In genomic region chr6:108684809-108685329, GRCh38 we compare ENCODE assay signal across 14 cellular contexts.
A peak's percentile ranks its signal among the peaks of the same experiment; 100 is the strongest.
DNase-seq lines count a peak whose midpoint lies in the region; ATAC-seq, FAIRE-seq and TF ChIP-seq lines count a peak whose summit lies in the region.
"Had no signal": no experiment of that assay in that cellular context is flagged by ENCODE, and none has a peak within 500 bp of the region (broad histone marks: within the 10 kb centered on the region; RNA-seq: fewer than 3 reads in every experiment).

No MANE protein-coding gene starts in this region.

- peaks cover 25 to 35% of the 10 kb centered on the region in 2 donors for H3K4me1 Mint-ChIP-seq in natural killer cell treated with Interleukin-12 subunit alpha and Interleukin-12 subunit beta and Interleukin-15 and Interleukin-18, amount 100 ng/mL, for 72 hours (ENCODE audit: low read depth in 2 of 2)
- peaks cover 6% of the 10 kb centered on the region for H3K4me1 Mint-ChIP-seq in activated CD4-positive, alpha-beta memory T cell treated with anti-CD3 and anti-CD28 coated beads for 36 hours (ENCODE audit: low read depth)

- CTCF ChIA-PET in GM12878 (lab: Yijun Ruan, JAX), result no interaction called here
- CTCF ChIA-PET in activated CD4-positive, alpha-beta memory T cell treated with anti-CD3 and anti-CD28 coated beads for 36 hours (lab: Charles Lee), result no interaction called here

- H3K9me3 ChIP-seq in GM12878 (replicated peaks; ENCODE audit: control insufficient read depth, insufficient read depth, low read length), result no peaks in the 10 kb centered on the region
- H3K9me3 ChIP-seq: thyroid gland had no signal

- BruUV-seq in GM12878 (replicated peaks; lab: Mats Ljungman, UMichigan), result no TSS peak

- H3K27me3 ChIP-seq in GM12878 (replicated peaks in 1 of 2; ENCODE audit: control insufficient read depth in 2 of 2, insufficient read depth in 2 of 2, low read length in 1 of 2), result no peaks in the 10 kb centered on the region
- H3K27me3 ChIP-seq: thyroid gland had no signal

- WGBS in GM12878 (ENCODE audit: insufficient coverage, insufficient replicate concordance, low lambda C conversion rate, missing lambda C conversion rate), result 67% methylated on average over 8 of the region's 8 CpGs

- 0 out of 2 replicates have a peak overlapping the region, but pooled peaks have one; percentile 8 for H3K4me3 ChIP-seq in LNCaP clone FGC (ENCODE audit: low read depth, low read length)
- H3K4me3 ChIP-seq in GM12878, result no peak overlapping the region
- H3K4me3 ChIP-seq: thyroid gland had no signal

- H3K4me3 Mint-ChIP-seq in natural killer cell treated with Interleukin-12 subunit alpha and Interleukin-12 subunit beta and Interleukin-15 and Interleukin-18, amount 100 ng/mL, for 72 hours, result no peak overlapping the region
- H3K4me3 Mint-ChIP-seq in activated CD4-positive, alpha-beta memory T cell treated with anti-CD3 and anti-CD28 coated beads for 36 hours, result no peak overlapping the region
- H3K4me3 Mint-ChIP-seq: activated naive CD4-positive, alpha-beta T cell treated with anti-CD3 and anti-CD28 coated beads, Interleukin-2, amount 10 ng/mL, durations not matched to agents 7 days and 5 days had no signal

- peak overlapping the region in 1 of 2 donors; percentile 74 for H3K27ac Mint-ChIP-seq in natural killer cell treated with Interleukin-12 subunit alpha and Interleukin-12 subunit beta and Interleukin-15 and Interleukin-18, amount 100 ng/mL, for 72 hours
- H3K27ac Mint-ChIP-seq in activated CD4-positive, alpha-beta memory T cell treated with anti-CD3 and anti-CD28 coated beads for 36 hours, result no peak overlapping the region
- H3K27ac Mint-ChIP-seq: activated naive CD4-positive, alpha-beta T cell treated with anti-CD3 and anti-CD28 coated beads, Interleukin-2, amount 10 ng/mL, durations not matched to agents 7 days and 5 days had no signal

- POLR2A ChIA-PET in GM12878 (lab: Charles Lee), result no interaction called here
- POLR2A ChIA-PET in activated CD4-positive, alpha-beta memory T cell treated with anti-CD3 and anti-CD28 coated beads for 36 hours (lab: Charles Lee), result no interaction called here

- no peak for TF ChIP-seq EP300 in GM12878 (IDR thresholded peaks at IDR 0.05; ENCODE audit: borderline replicate concordance in 1 of 2, control insufficient read depth in 1 of 2, low read depth in 2 of 2, low read length in 2 of 2)

- DNase-seq in Caki2 (ENCODE audit: low read depth), result peak; percentile 83
- peak; percentile 91 for DNase-seq in LNCaP clone FGC (ENCODE audit: low read depth)
- DNase-seq in GM12878 (ENCODE audit: low read depth, low spot score), result no peak
- DNase-seq in natural killer cell treated with Interleukin-12 subunit alpha and Interleukin-12 subunit beta and Interleukin-15 and Interleukin-18, amount 100 ng/mL, for 72 hours (ENCODE audit: low spot score), result no peak
- no peak for DNase-seq in activated gamma-delta T cell (lab: John Stamatoyannopoulos, UW)
- DNase-seq in substantia nigra (lab: John Stamatoyannopoulos, UW), result no peak
- DNase-seq in activated CD4-positive, alpha-beta memory T cell treated with anti-CD3 and anti-CD28 coated beads for 36 hours, result no peak
- no peak for DNase-seq in AG08395 (ENCODE audit: low spot score)
- DNase-seq: activated naive CD4-positive, alpha-beta T cell treated with anti-CD3 and anti-CD28 coated beads, Interleukin-2, amount 10 ng/mL, durations not matched to agents 7 days and 5 days; H7; NCI-H510A treated with DMSO at 0.1 percent for 48 hours; stimulated activated CD4-positive, alpha-beta T cell treated with anti-CD3 and anti-CD28 coated beads, Interleukin-15, amount 100 ng/mL, for 24 hours; thyroid gland had no signal

- no peak overlapping the region for H3K9ac ChIP-seq in GM12878 (ENCODE audit: control insufficient read depth, insufficient read depth, low read length)

- TF ChIP-seq RAD21 in GM12878 (IDR thresholded peaks at IDR 0.05; ENCODE audit: insufficient read depth, low read depth, low read length), result no peak

- no peaks in the 10 kb centered on the region for H3K9me3 Mint-ChIP-seq in natural killer cell treated with Interleukin-12 subunit alpha and Interleukin-12 subunit beta and Interleukin-15 and Interleukin-18, amount 100 ng/mL, for 72 hours
- H3K9me3 Mint-ChIP-seq in activated CD4-positive, alpha-beta memory T cell treated with anti-CD3 and anti-CD28 coated beads for 36 hours, result no peaks in the 10 kb centered on the region
- H3K9me3 Mint-ChIP-seq: activated naive CD4-positive, alpha-beta T cell treated with anti-CD3 and anti-CD28 coated beads, Interleukin-2, amount 10 ng/mL, durations not matched to agents 7 days and 5 days had no signal

- no peaks in the 10 kb centered on the region; a peak in 2 of 4 replicates for H3K36me3 ChIP-seq in GM12878 (ENCODE audit: control insufficient read depth in 2 of 2, insufficient read depth in 2 of 2, low read length in 1 of 2)
- H3K36me3 ChIP-seq: thyroid gland had no signal

- TF ChIP-seq CTCF in LNCaP clone FGC (IDR thresholded peaks at IDR 0.05; ENCODE audit: control insufficient read depth, extremely low read depth, insufficient read depth) (no peak), GM12878 (IDR thresholded peaks at IDR 0.05 in 2 of 3, conservative IDR thresholded peaks at IDR 0.05 in 1 of 3; ENCODE audit: control insufficient read depth in 2 of 3, extremely low read depth in 1 of 3, insufficient read depth in 1 of 3, low read depth in 3 of 3, low read length in 3 of 3) (no peak)

- H3K27ac ChIP-seq in GM12878 (ENCODE audit: control insufficient read depth, insufficient read depth), result no peak overlapping the region
- no peak overlapping the region for H3K27ac ChIP-seq in substantia nigra (ENCODE audit: low read depth, low read length, poor library complexity, severe bottlenecking)
- H3K27ac ChIP-seq: thyroid gland had no signal

- no peak for FAIRE-seq in GM12878 (lab: Jason Lieb, UNC)
- FAIRE-seq: TTC549 had no signal

- peaks cover 6% of the 10 kb centered on the region for H3K4me1 ChIP-seq in GM12878 (ENCODE audit: control insufficient read depth, insufficient read depth, low read length)

- SMC1A ChIA-PET in GM12878 (lab: Charles Lee; ENCODE audit: uncharacterized antibody, unreplicated experiment), result no interaction called here

- intact Hi-C loops in GM12878 (cut with micrococcal nuclease; ENCODE audit: unreplicated experiment), result no loop called here
- intact Hi-C loops in activated CD4-positive, alpha-beta memory T cell treated with anti-CD3 and anti-CD28 coated beads for 36 hours (cut with micrococcal nuclease), result no loop called here

- no peaks in the 10 kb centered on the region for H4K20me1 ChIP-seq in GM12878 (ENCODE audit: control insufficient read depth, insufficient read depth)

- RAD21 ChIA-PET in GM12878 (lab: Charles Lee; ENCODE audit: unreplicated experiment), result interaction anchor here (0.5 kb wide), 1 partner anchor 77 kb away, joined by 3 read pairs; no protein-coding TSS in a partner anchor

- H2AFZ ChIP-seq in GM12878 (ENCODE audit: control insufficient read depth, low read depth, low read length), result no peak overlapping the region

- in situ Hi-C loops in Caki2 (cut with HindIII; ENCODE audit: low pct_unique_long_range_greater_than_20kb, low sequenced_read_pairs) (no loop called here), GM12878 (cut with MboI) (no loop called here)

- ATAC-seq in GM12878, result peak; percentile 55
- peak; percentile 40 to 59 for ATAC-seq in natural killer cell treated with Interleukin-12 subunit alpha and Interleukin-12 subunit beta and Interleukin-15 and Interleukin-18, amount 100 ng/mL, for 72 hours

- H3K27me3 Mint-ChIP-seq in natural killer cell treated with Interleukin-12 subunit alpha and Interleukin-12 subunit beta and Interleukin-15 and Interleukin-18, amount 100 ng/mL, for 72 hours, result no peaks in the 10 kb centered on the region
- no peaks in the 10 kb centered on the region for H3K27me3 Mint-ChIP-seq in activated CD4-positive, alpha-beta memory T cell treated with anti-CD3 and anti-CD28 coated beads for 36 hours
- H3K27me3 Mint-ChIP-seq: activated naive CD4-positive, alpha-beta T cell treated with anti-CD3 and anti-CD28 coated beads, Interleukin-2, amount 10 ng/mL, durations not matched to agents 7 days and 5 days had no signal

- no peaks in the 10 kb centered on the region for H3K79me2 ChIP-seq in GM12878 (ENCODE audit: control insufficient read depth, insufficient read depth, low read length)

- TF ChIP-seq POLR2A in GM12878 (IDR thresholded peaks at IDR 0.05; ENCODE audit: low read depth, low read length), result no peak

- H3K36me3 Mint-ChIP-seq in natural killer cell treated with Interleukin-12 subunit alpha and Interleukin-12 subunit beta and Interleukin-15 and Interleukin-18, amount 100 ng/mL, for 72 hours, result peaks cover 6% of the 10 kb centered on the region
- H3K36me3 Mint-ChIP-seq in activated CD4-positive, alpha-beta memory T cell treated with anti-CD3 and anti-CD28 coated beads for 36 hours, result peaks cover 9% of the 10 kb centered on the region

- no peak overlapping the region for H3K4me2 ChIP-seq in GM12878 (ENCODE audit: control insufficient read depth, insufficient read depth)

TF ChIP-seq in GM12878, 131 proteins besides CTCF, POLR2A, EP300 and RAD21 (continues in another document):
- TF ChIP-seq RUNX3 (IDR thresholded peaks at IDR 0.05; ENCODE audit: low read length), result 0 out of 2 replicates have a peak, but pooled peaks have one; percentile 27
- TF ChIP-seq, protein P1, sequence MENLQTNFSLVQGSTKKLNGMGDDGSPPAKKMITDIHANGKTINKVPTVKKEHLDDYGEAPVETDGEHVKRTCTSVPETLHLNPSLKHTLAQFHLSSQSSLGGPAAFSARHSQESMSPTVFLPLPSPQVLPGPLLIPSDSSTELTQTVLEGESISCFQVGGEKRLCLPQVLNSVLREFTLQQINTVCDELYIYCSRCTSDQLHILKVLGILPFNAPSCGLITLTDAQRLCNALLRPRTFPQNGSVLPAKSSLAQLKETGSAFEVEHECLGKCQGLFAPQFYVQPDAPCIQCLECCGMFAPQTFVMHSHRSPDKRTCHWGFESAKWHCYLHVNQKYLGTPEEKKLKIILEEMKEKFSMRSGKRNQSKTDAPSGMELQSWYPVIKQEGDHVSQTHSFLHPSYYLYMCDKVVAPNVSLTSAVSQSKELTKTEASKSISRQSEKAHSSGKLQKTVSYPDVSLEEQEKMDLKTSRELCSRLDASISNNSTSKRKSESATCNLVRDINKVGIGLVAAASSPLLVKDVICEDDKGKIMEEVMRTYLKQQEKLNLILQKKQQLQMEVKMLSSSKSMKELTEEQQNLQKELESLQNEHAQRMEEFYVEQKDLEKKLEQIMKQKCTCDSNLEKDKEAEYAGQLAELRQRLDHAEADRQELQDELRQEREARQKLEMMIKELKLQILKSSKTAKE (IDR thresholded peaks at IDR 0.05; ENCODE audit: low read depth, poor library complexity, severe bottlenecking), result peak; percentile 64
- TF ChIP-seq, protein P2, sequence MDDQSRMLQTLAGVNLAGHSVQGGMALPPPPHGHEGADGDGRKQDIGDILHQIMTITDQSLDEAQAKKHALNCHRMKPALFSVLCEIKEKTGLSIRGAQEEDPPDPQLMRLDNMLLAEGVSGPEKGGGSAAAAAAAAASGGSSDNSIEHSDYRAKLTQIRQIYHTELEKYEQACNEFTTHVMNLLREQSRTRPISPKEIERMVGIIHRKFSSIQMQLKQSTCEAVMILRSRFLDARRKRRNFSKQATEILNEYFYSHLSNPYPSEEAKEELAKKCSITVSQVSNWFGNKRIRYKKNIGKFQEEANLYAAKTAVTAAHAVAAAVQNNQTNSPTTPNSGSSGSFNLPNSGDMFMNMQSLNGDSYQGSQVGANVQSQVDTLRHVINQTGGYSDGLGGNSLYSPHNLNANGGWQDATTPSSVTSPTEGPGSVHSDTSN (IDR thresholded peaks at IDR 0.05; ENCODE audit: insufficient replicate concordance, low read depth, low read length), result peak; percentile 58

Comparison
In these comparisons a context has a peak if more than half of its experiments do, and no peak if none do; other contexts are left out.
1. DNase-seq: peak in Caki2 (single experiment) and LNCaP clone FGC (single experiment); none in GM12878 (single experiment), natural killer cell treated with Interleukin-12 subunit alpha and Interleukin-12 subunit beta and Interleukin-15 and Interleukin-18, amount 100 ng/mL, for 72 hours (single experiment), activated gamma-delta T cell (single experiment), substantia nigra (0 of 49), activated CD4-positive, alpha-beta memory T cell treated with anti-CD3 and anti-CD28 coated beads for 36 hours (single experiment) and AG08395 (single experiment).